22 cellular contexts compared by ENCODE assay signal in the genomic region with DNA sequence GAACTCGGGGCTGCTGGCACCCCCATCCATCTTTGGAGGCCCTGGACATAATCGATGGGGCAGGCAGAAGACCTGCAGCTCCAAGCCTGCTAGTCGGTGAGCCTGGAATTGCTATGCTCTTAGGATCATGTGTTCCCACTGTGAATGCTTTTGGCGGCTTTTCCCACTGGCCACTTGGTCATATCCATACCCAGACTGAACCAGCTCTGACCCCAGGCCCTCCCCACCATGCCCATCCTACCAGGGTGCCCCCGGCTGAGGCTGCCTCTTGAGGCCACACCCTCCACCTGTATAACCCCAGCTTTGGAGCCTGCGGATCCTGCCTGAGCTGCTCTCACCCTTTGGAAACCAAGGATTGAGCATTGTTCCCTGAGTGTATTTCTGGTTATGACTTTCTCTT.
DNase-seq lines count a peak whose midpoint lies in the region; ATAC-seq and TF ChIP-seq lines count a peak whose summit lies in the region.
"Had no signal": no experiment of that assay in that cellular context is flagged by ENCODE, and none has a peak within 500 bp of the region (broad histone marks: within the 10 kb centered on the region; RNA-seq: fewer than 3 reads in every experiment).

No MANE protein-coding gene starts in this region.

- no peak overlapping the region for H3K4me3 Mint-ChIP-seq in activated CD8-positive, alpha-beta T cell treated with anti-CD3 and anti-CD28 coated beads, Interleukin-2, amount 10 ng/mL, durations not matched to agents 7 days and 5 days
- no peak overlapping the region for H3K4me3 Mint-ChIP-seq in activated CD8-positive, alpha-beta T cell treated with anti-CD3 and anti-CD28 coated beads for 36 hours
- no peak overlapping the region for H3K4me3 Mint-ChIP-seq in activated T-helper 17 cell treated with anti-CD3 and anti-CD28 coated beads, Interleukin-2, amount 50 U/mL, for 72 hours
- H3K4me3 Mint-ChIP-seq in glutamatergic neuron (ENCODE audit: unreplicated experiment), result no peak overlapping the region
- H3K4me3 Mint-ChIP-seq: CD14-positive monocyte; CD4-positive, alpha-beta T cell had no signal

- H3K27ac Mint-ChIP-seq in activated CD8-positive, alpha-beta T cell treated with anti-CD3 and anti-CD28 coated beads, Interleukin-2, amount 10 ng/mL, durations not matched to agents 7 days and 5 days, result no peak overlapping the region
- no peak overlapping the region for H3K27ac Mint-ChIP-seq in activated CD8-positive, alpha-beta T cell treated with anti-CD3 and anti-CD28 coated beads for 36 hours
- peak overlapping the region; percentile 94 for H3K27ac Mint-ChIP-seq in activated T-helper 17 cell treated with anti-CD3 and anti-CD28 coated beads, Interleukin-2, amount 50 U/mL, for 72 hours
- no peak overlapping the region for H3K27ac Mint-ChIP-seq in glutamatergic neuron (ENCODE audit: unreplicated experiment)
- H3K27ac Mint-ChIP-seq: CD4-positive, alpha-beta T cell had no signal

- peaks cover 49% of the 10 kb centered on the region for H3K4me1 Mint-ChIP-seq in activated CD8-positive, alpha-beta T cell treated with anti-CD3 and anti-CD28 coated beads, Interleukin-2, amount 10 ng/mL, durations not matched to agents 7 days and 5 days (ENCODE audit: low read depth)
- H3K4me1 Mint-ChIP-seq in activated CD8-positive, alpha-beta T cell treated with anti-CD3 and anti-CD28 coated beads for 36 hours (ENCODE audit: low read depth), result peaks cover 35% of the 10 kb centered on the region
- peaks cover 34% of the 10 kb centered on the region for H3K4me1 Mint-ChIP-seq in activated T-helper 17 cell treated with anti-CD3 and anti-CD28 coated beads, Interleukin-2, amount 50 U/mL, for 72 hours
- peaks cover 6% of the 10 kb centered on the region for H3K4me1 Mint-ChIP-seq in glutamatergic neuron (ENCODE audit: low read depth, unreplicated experiment)

- TF ChIP-seq CTCF in activated CD8-positive, alpha-beta T cell treated with anti-CD3 and anti-CD28 coated beads for 36 hours (IDR thresholded peaks at IDR 0.05), result no peak
- no peak for TF ChIP-seq CTCF in glutamatergic neuron (IDR thresholded peaks at IDR 0.05; ENCODE audit: partially characterized antibody, unreplicated experiment)

- H3K14ac ChIP-seq in neuronal stem cell (ENCODE audit: low read length), result no peak overlapping the region

- H3K4ac ChIP-seq in neuronal stem cell (ENCODE audit: low read length), result no peak overlapping the region

- no peak overlapping the region for H3K27ac ChIP-seq in neuronal stem cell (replicated peaks; ENCODE audit: low read length)
- H3K27ac ChIP-seq: A549, GM23248 had no signal

- H3K23ac ChIP-seq in neuronal stem cell (ENCODE audit: low read depth, low read length, poor library complexity), result no peak overlapping the region

- no CpG with 5 or more reads among the region's 6 CpGs for WGBS in neuronal stem cell (ENCODE audit: extremely low coverage in 2 of 2, insufficient read length in 2 of 2, insufficient replicate concordance in 1 of 2), 2 donors

- no peaks in the 10 kb centered on the region for H3K9me3 Mint-ChIP-seq in activated CD8-positive, alpha-beta T cell treated with anti-CD3 and anti-CD28 coated beads, Interleukin-2, amount 10 ng/mL, durations not matched to agents 7 days and 5 days (ENCODE audit: insufficient read depth)
- peaks cover 13% of the 10 kb centered on the region for H3K9me3 Mint-ChIP-seq in activated CD8-positive, alpha-beta T cell treated with anti-CD3 and anti-CD28 coated beads for 36 hours
- H3K9me3 Mint-ChIP-seq in activated T-helper 17 cell treated with anti-CD3 and anti-CD28 coated beads, Interleukin-2, amount 50 U/mL, for 72 hours, result peaks cover 11% of the 10 kb centered on the region
- H3K9me3 Mint-ChIP-seq in glutamatergic neuron (ENCODE audit: unreplicated experiment), result peaks cover 6% of the 10 kb centered on the region

- CTCF ChIA-PET in activated CD8-positive, alpha-beta T cell treated with anti-CD3 and anti-CD28 coated beads, Interleukin-2, amount 10 ng/mL, durations not matched to agents 7 days and 5 days (lab: Charles Lee), result interaction anchor here (1.6 to 2.1 kb wide), 2 partner anchors 9 to 12 kb away, joined by 3 to 7 read pairs; no protein-coding TSS in a partner anchor
- CTCF ChIA-PET in activated CD8-positive, alpha-beta T cell treated with anti-CD3 and anti-CD28 coated beads for 36 hours (lab: Charles Lee), result interaction anchor here (1.6 kb wide), 1 partner anchor 10 kb away, joined by 5 read pairs; no protein-coding TSS in a partner anchor

- no peak overlapping the region for H3K9ac ChIP-seq in neuronal stem cell (ENCODE audit: low read depth, low read length, poor library complexity)
- H3K9ac ChIP-seq: BLaER1 treated with 17β-estradiol and CSF1 and Interleukin-3, amounts not matched to agents 10 nM and 100 nM; GM23248 had no signal

- H3K18ac ChIP-seq in neuronal stem cell (ENCODE audit: low read length), result peak overlapping the region; percentile 5

- H4K91ac ChIP-seq in neuronal stem cell (ENCODE audit: low read depth, low read length, poor library complexity), result no peak overlapping the region

- POLR2A ChIA-PET in activated CD8-positive, alpha-beta T cell treated with anti-CD3 and anti-CD28 coated beads, Interleukin-2, amount 10 ng/mL, durations not matched to agents 7 days and 5 days (lab: Charles Lee), result no interaction called here
- POLR2A ChIA-PET in activated CD8-positive, alpha-beta T cell treated with anti-CD3 and anti-CD28 coated beads for 36 hours (lab: Charles Lee), result no interaction called here

- H3K9me3 ChIP-seq in neuronal stem cell (replicated peaks in 1 of 2; ENCODE audit: control insufficient read depth in 2 of 2, insufficient read depth in 1 of 2, low read depth in 1 of 2, low read length in 2 of 2), result peaks cover 0 to 10% of the 10 kb centered on the region in 2 donors
- H3K9me3 ChIP-seq: BE2C had no signal

- H3K4me2 ChIP-seq in neuronal stem cell (ENCODE audit: insufficient read depth, low read length, poor library complexity, severe bottlenecking), result no peak overlapping the region
- H3K4me2 ChIP-seq: A549 had no signal

- H2BK12ac ChIP-seq in neuronal stem cell (ENCODE audit: low read length), result no peak overlapping the region

- no peak overlapping the region for H3K4me3 ChIP-seq in neuronal stem cell (ENCODE audit: low read length in 2 of 2)
- H3K4me3 ChIP-seq: A549; BLaER1 treated with 17β-estradiol and CSF1 and Interleukin-3, amounts not matched to agents 10 nM and 100 nM; GM23248 had no signal

- peak; percentile 9 for DNase-seq in activated CD8-positive, alpha-beta T cell treated with anti-CD3 and anti-CD28 coated beads, Interleukin-2, amount 10 ng/mL, durations not matched to agents 7 days and 5 days
- no peak for DNase-seq in activated CD8-positive, alpha-beta T cell treated with anti-CD3 and anti-CD28 coated beads for 36 hours
- DNase-seq in neuronal stem cell (ENCODE audit: low spot score), result no peak
- no peak for DNase-seq in glutamatergic neuron
- DNase-seq in left colon, result no peak
- DNase-seq in NCI-H2029 treated with DMSO at 0.1 percent for 48 hours (lab: John Stamatoyannopoulos, UW), result no peak
- DNase-seq: 8988T; ACHN; AML-193; BE2C; CD4-positive, alpha-beta T cell; CD8-positive, alpha-beta memory T cell; DMS 273 treated with DMSO at 0.1 percent for 48 hours; DMS79 treated with DMSO at 0.1 percent for 48 hours; GF-D8; GM23248; H7; HCEC 1CT had no signal

- H2BK15ac ChIP-seq in neuronal stem cell (ENCODE audit: low read length), result no peak overlapping the region

- H3K79me1 ChIP-seq in neuronal stem cell (ENCODE audit: low read depth, low read length), result no peaks in the 10 kb centered on the region

- H3K36me3 ChIP-seq in neuronal stem cell (replicated peaks in 1 of 2; ENCODE audit: control insufficient read depth in 2 of 2, insufficient read depth in 2 of 2, low read length in 2 of 2), result no peaks in the 10 kb centered on the region
- H3K36me3 ChIP-seq: BE2C; BLaER1 treated with 17β-estradiol and CSF1 and Interleukin-3, amounts not matched to agents 10 nM and 100 nM had no signal

- H2BK120ac ChIP-seq in neuronal stem cell (ENCODE audit: low read depth, low read length), result no peak overlapping the region

- no peak for ATAC-seq in activated CD8-positive, alpha-beta T cell treated with anti-CD3 and anti-CD28 coated beads, Interleukin-2, amount 10 ng/mL, durations not matched to agents 7 days and 5 days
- no peak for ATAC-seq in activated CD8-positive, alpha-beta T cell treated with anti-CD3 and anti-CD28 coated beads for 36 hours
- ATAC-seq in activated T-helper 17 cell treated with anti-CD3 and anti-CD28 coated beads, Interleukin-2, amount 50 U/mL, for 72 hours (replicated peaks), result no peak
- ATAC-seq in left colon, result no peak
- ATAC-seq: A549 had no signal

- H2BK5ac ChIP-seq in neuronal stem cell (ENCODE audit: low read length), result no peak overlapping the region

- H3K27me3 Mint-ChIP-seq in activated CD8-positive, alpha-beta T cell treated with anti-CD3 and anti-CD28 coated beads, Interleukin-2, amount 10 ng/mL, durations not matched to agents 7 days and 5 days (ENCODE audit: low read depth), result peaks cover 8% of the 10 kb centered on the region
- H3K27me3 Mint-ChIP-seq in activated CD8-positive, alpha-beta T cell treated with anti-CD3 and anti-CD28 coated beads for 36 hours, result peaks cover 5% of the 10 kb centered on the region
- H3K27me3 Mint-ChIP-seq in activated T-helper 17 cell treated with anti-CD3 and anti-CD28 coated beads, Interleukin-2, amount 50 U/mL, for 72 hours, result peaks cover 8% of the 10 kb centered on the region
- peaks cover 5% of the 10 kb centered on the region for H3K27me3 Mint-ChIP-seq in glutamatergic neuron (ENCODE audit: unreplicated experiment)

- peaks cover 4 to 6% of the 10 kb centered on the region in 2 donors for H3K4me1 ChIP-seq in neuronal stem cell (ENCODE audit: control insufficient read depth in 2 of 2, insufficient read depth in 1 of 2, low read depth in 1 of 2, low read length in 2 of 2)
- H3K4me1 ChIP-seq: A549 had no signal

- no peak overlapping the region for H4K8ac ChIP-seq in neuronal stem cell (ENCODE audit: low read depth, low read length)

- intact Hi-C loops in activated CD8-positive, alpha-beta T cell treated with anti-CD3 and anti-CD28 coated beads for 36 hours (cut with micrococcal nuclease), result no loop called here
- intact Hi-C loops in left colon (cut with DNase I, micrococcal nuclease), result loop anchor here in 1 of 2 donors (10.0 kb wide), 1 partner anchor 558 kb away; no protein-coding TSS in a partner anchor

- H2AK5ac ChIP-seq in neuronal stem cell (ENCODE audit: low read depth, low read length), result no peak overlapping the region

- H2AFZ ChIP-seq in neuronal stem cell (ENCODE audit: low read length), result no peak overlapping the region
- H2AFZ ChIP-seq: GM23248 had no signal

- H3K27me3 ChIP-seq in neuronal stem cell (ENCODE audit: control insufficient read depth in 3 of 3, insufficient read depth in 3 of 3, low read depth in 1 of 3, low read length in 3 of 3), result no peaks in the 10 kb centered on the region
- H3K27me3 ChIP-seq: BE2C; BLaER1 treated with 17β-estradiol and CSF1 and Interleukin-3, amounts not matched to agents 10 nM and 100 nM had no signal

- no peaks in the 10 kb centered on the region for H3K36me3 Mint-ChIP-seq in activated CD8-positive, alpha-beta T cell treated with anti-CD3 and anti-CD28 coated beads, Interleukin-2, amount 10 ng/mL, durations not matched to agents 7 days and 5 days (ENCODE audit: low read depth)
- H3K36me3 Mint-ChIP-seq in activated CD8-positive, alpha-beta T cell treated with anti-CD3 and anti-CD28 coated beads for 36 hours (ENCODE audit: low read depth), result peaks cover 2% of the 10 kb centered on the region
- no peaks in the 10 kb centered on the region for H3K36me3 Mint-ChIP-seq in activated T-helper 17 cell treated with anti-CD3 and anti-CD28 coated beads, Interleukin-2, amount 50 U/mL, for 72 hours (ENCODE audit: low read depth)
- peaks cover 17% of the 10 kb centered on the region for H3K36me3 Mint-ChIP-seq in glutamatergic neuron (ENCODE audit: unreplicated experiment)
- H3K36me3 Mint-ChIP-seq: CD14-positive monocyte had no signal
